Comparison of ENCODE assay signal across 8 cellular contexts in genomic region chr2:98465456-98466201, GRCh38. TPM values are rescaled to one million over a fixed set of nuclear protein-coding genes. Genes with fewer than 3 reads are reported as not detected.
A peak's percentile ranks its signal among the peaks of the same experiment; 100 is the strongest.
DNase-seq lines count a peak whose midpoint lies in the region; ATAC-seq and TF ChIP-seq lines count a peak whose summit lies in the region.

No MANE protein-coding gene starts in this region.

- peaks cover 12% of the 10 kb centered on the region for H3K4me1 ChIP-seq in body of pancreas
- peaks cover 6% of the 10 kb centered on the region for H3K4me1 ChIP-seq in testis

- H3K27me3 Mint-ChIP-seq in memory B cell, result no peaks in the 10 kb centered on the region

- peak; percentile 81 for DNase-seq in COLO668 (lab: John Stamatoyannopoulos, UW; ENCODE audit: unreplicated experiment)
- peak; percentile 75 for DNase-seq in NCI-H1436 (lab: John Stamatoyannopoulos, UW)
- DNase-seq in T follicular helper cell (ENCODE audit: low read depth), result peak; percentile 81
- peak; percentile 51 to 78 (median 71) for DNase-seq in body of pancreas
- DNase-seq in memory B cell (ENCODE audit: low spot score in 2 of 2), result no peak
- DNase-seq in testis, result peak; percentile 43
- DNase-seq in GM19240 (ENCODE audit: insufficient read length, low spot score), result no peak

- H3K27me3 ChIP-seq in body of pancreas, result no peaks in the 10 kb centered on the region
- H3K27me3 ChIP-seq in testis, result no peaks in the 10 kb centered on the region

- peaks cover 45% of the 10 kb centered on the region for H3K4me1 Mint-ChIP-seq in memory B cell

- H3K4me3 Mint-ChIP-seq in memory B cell, result peak overlapping the region; percentile 66

- H3K27ac ChIP-seq in body of pancreas, result peak overlapping the region in 1 of 4 donors; percentile 67
- H3K27ac ChIP-seq in testis, result no peak overlapping the region

- no peaks in the 10 kb centered on the region for H3K36me3 Mint-ChIP-seq in memory B cell

- no peak overlapping the region for H3K4me3 ChIP-seq in body of pancreas
- no peak overlapping the region for H3K4me3 ChIP-seq in testis

- ATAC-seq in GM21723 (IDR thresholded peaks at IDR 0.05; ENCODE audit: unreplicated experiment) (peak; percentile 37), body of pancreas (no peak), memory B cell (ENCODE audit: low read depth) (no peak)

- TF ChIP-seq POLR2A in body of pancreas (IDR thresholded peaks at IDR 0.05) (no peak), testis (IDR thresholded peaks at IDR 0.05) (no peak)

- H3K9me3 Mint-ChIP-seq in memory B cell, result no peaks in the 10 kb centered on the region

- H3K36me3 ChIP-seq in body of pancreas (replicated peaks in 1 of 2; ENCODE audit: insufficient read depth in 1 of 2, low read depth in 2 of 2), result no peaks in the 10 kb centered on the region
- H3K36me3 ChIP-seq in testis (ENCODE audit: low read depth, missing control alignments), result no peaks in the 10 kb centered on the region

- no peak for TF ChIP-seq CTCF in body of pancreas (IDR thresholded peaks at IDR 0.05)
- TF ChIP-seq CTCF in testis (IDR thresholded peaks at IDR 0.05), result no peak

- H3K27ac Mint-ChIP-seq in memory B cell, result peak overlapping the region; percentile 88

- intact Hi-C loops in body of pancreas (cut with DNase I), result no loop called here
- intact Hi-C loops in testis (cut with DNase I; ENCODE audit: low total_unique reads), result no loop called here

- H3K9me3 ChIP-seq in body of pancreas, result no peaks in the 10 kb centered on the region
- H3K9me3 ChIP-seq in testis, result no peaks in the 10 kb centered on the region

- 49 to 53% methylated on average over 11 of the region's 11 CpGs for WGBS in body of pancreas, 2 donors
- WGBS in testis, 2 donors, result 59 to 75% methylated on average over 11 of the region's 11 CpGs

RNA-seq across cellular contexts. Expression of gene INPP4A, which starts 21.0 kb away (rescaled TPM):
- total RNA-seq in body of pancreas (10 to 100 TPM; 10.9 to 12.2 TPM), testis (10 to 100 TPM; 35.6 to 42.9 TPM)
- polyA plus RNA-seq in testis (ENCODE audit: insufficient read depth, low read depth, low replicate concordance), result 13.3 TPM

Comparison
In these comparisons a context has a peak if more than half of its experiments do, and no peak if none do; other contexts are left out.
1. DNase-seq: peak in COLO668 (single experiment), NCI-H1436 (single experiment), T follicular helper cell (single experiment), body of pancreas (4 of 4) and testis (single experiment); none in memory B cell (0 of 2) and GM19240 (single experiment).